In the genomic region with DNA sequence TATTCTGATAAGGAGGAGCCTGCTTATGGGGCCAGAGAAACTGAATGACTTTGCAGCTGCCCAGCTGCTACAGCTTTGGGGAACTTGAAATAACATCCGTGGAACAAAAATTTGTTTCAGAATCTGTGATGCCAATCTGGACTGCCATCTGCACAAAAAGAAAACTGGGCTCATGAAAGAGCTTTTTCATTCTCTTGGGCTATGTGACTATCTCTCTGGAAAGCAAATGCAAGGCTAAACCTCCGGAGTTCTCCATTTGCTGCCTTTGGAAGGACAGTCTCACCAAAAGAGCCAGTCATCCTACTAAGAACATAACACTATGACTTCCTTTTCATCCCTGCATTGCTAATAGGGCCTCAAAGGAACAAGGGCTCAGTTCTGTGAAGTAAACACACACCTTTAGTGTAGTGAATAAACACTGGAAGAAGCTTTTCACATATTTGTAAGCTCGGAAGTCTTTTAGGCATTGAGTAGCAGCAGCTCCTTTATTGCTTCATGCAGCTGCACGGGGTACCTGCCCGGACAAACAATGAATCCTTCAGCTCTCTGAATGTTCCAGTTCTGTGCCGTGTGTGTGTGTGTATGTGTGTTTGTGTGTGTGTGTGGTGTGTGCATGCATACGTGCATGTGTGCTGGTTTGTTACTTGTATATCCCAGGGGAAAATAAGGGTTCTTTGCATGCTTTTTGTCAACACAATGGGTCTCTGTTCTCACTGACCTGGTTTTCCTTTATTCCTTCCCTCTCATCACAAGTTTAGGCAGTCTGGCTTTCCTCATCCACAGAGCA, we compare ENCODE assay signal across 1 cellular context.
TF ChIP-seq lines count a peak whose summit lies in the region.

No MANE protein-coding gene starts in this region.

TF ChIP-seq in HCT116, 20 proteins besides CTCF, POLR2A, EP300 and RAD21 (continued from another document):
- TF ChIP-seq REST (IDR thresholded peaks at IDR 0.05; ENCODE audit: low read depth) = no peak
- TF ChIP-seq ZNF274 (IDR thresholded peaks at IDR 0.05; ENCODE audit: low read depth, low read length) = no peak
- no peak for TF ChIP-seq EZH2phosphoT487 (IDR thresholded peaks at IDR 0.05; ENCODE audit: borderline replicate concordance)
- no peak for TF ChIP-seq SIN3A (IDR thresholded peaks at IDR 0.05; ENCODE audit: low read depth)
